Comparison of ENCODE assay signal across 9 cellular contexts in genomic region chr18:14958701-14959100, GRCh38.
"Had no signal": no experiment of that assay in that cellular context is flagged by ENCODE, and none has a peak within 500 bp of the region (broad histone marks: within the 10 kb centered on the region; RNA-seq: fewer than 3 reads in every experiment).

No MANE protein-coding gene starts in this region.

- DNase-seq: GM23248, GOT3, H7, HFFc6, IMR-90 had no signal

- H3K4me1 ChIP-seq: HAP-1 had no signal

- H3K36me3 ChIP-seq: HAP-1 had no signal

- H3K27ac ChIP-seq: GM23248, HL-60 had no signal

- H3K9me3 ChIP-seq: HAP-1 had no signal

- H3K4me3 ChIP-seq: GM23248, HAP-1, K562 had no signal

- H3K9ac ChIP-seq: GM23248 had no signal

- H2AFZ ChIP-seq: GM23248 had no signal

- ATAC-seq: HCT116, K562 had no signal
